ENCODE assay signal across 14 cellular contexts in genomic region chr14:19390230-19390629, GRCh38. TPM values are rescaled to one million over a fixed set of nuclear protein-coding genes. Genes with fewer than 3 reads are reported as not detected.
"Had no signal": no experiment of that assay in that cellular context is flagged by ENCODE, and none has a peak within 500 bp of the region (broad histone marks: within the 10 kb centered on the region; RNA-seq: fewer than 3 reads in every experiment).

No MANE protein-coding gene starts in this region.

RNA-seq across cellular contexts. Expression of gene POTEG, which starts 43.9 kb away (rescaled TPM):
- total RNA-seq: activated B cell treated with CpG ODN at 0.5 μM for 24 hours; activated CD8-positive, alpha-beta T cell treated with anti-CD3 and anti-CD28 coated beads for 36 hours; activated naive CD8-positive, alpha-beta T cell treated with anti-CD3 and anti-CD28 coated beads for 36 hours; activated T-helper 1 cell treated with anti-CD3 and anti-CD28 coated beads, Interleukin-12 subunit alpha, Interleukin-12 subunit beta, Interleukin-2, Interleukin-4 antibody, amounts not matched to agents 30 ng/mL and 10 ng/mL and 1 ng/mL, durations not matched to agents 14 hours and 24 hours and 36 hours; activated T-helper 2 cell treated with anti-CD3 and anti-CD28 coated beads, Interferon-gamma antibody, Interleukin-2, Interleukin-4, amounts not matched to agents 10 μg/mL and 5 μg/mL and 100 μg/mL, durations not matched to agents 14 hours and 24 hours and 36 hours; adrenal gland; aorta; body of pancreas; endodermal cell; epithelial cell of proximal tubule; esophagus mucosa; foreskin keratinocyte; gastrocnemius medialis; T-helper 17 cell had no signal
